Comparison of ENCODE assay signal across 24 cellular contexts in the genomic region with DNA sequence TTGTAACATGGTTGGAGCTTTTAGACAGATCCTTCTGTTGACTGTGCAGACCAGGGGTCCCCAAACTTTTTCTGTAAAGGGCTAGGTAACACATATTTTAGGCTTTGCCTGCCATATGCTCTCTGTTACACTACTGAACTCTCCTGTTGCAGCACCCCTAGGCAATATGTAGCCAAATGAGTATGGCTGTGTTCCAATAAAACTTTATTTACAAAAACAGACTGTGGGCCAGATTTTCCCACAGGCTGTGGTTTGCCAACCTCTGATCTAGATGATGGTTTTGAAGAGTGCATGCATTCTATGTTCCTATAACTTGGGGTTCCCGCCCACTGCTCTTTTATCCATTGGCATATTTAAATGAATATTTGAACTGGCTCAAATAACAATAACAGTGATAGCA.
"Had no signal": no experiment of that assay in that cellular context is flagged by ENCODE, and none has a peak within 500 bp of the region (broad histone marks: within the 10 kb centered on the region; RNA-seq: fewer than 3 reads in every experiment).

No MANE protein-coding gene starts in this region.

- H3K9me3 ChIP-seq: MG63 had no signal

- H3K36me3 ChIP-seq: MG63 had no signal

- H3K27me3 ChIP-seq: MG63 had no signal

- H3K4me3 ChIP-seq: MG63 had no signal

- DNase-seq: Karpas-422, Kasumi-1, MG63, MM.1S, MV-4-11, NCI-H1048, NCI-H1092 treated with DMSO at 0.1 percent for 48 hours, NCI-H1417 treated with DMSO at 0.1 percent for 48 hours, NCI-H1436, NCI-H1436 treated with DMSO at 0.1 percent for 48 hours, NCI-H146, NCI-H1694, NCI-H1694 treated with DMSO at 0.1 percent for 48 hours, NCI-H187, NCI-H187 treated with DMSO at 0.1 percent for 48 hours, NCI-H2029 treated with DMSO at 0.1 percent for 48 hours, NCI-H2081 treated with DMSO at 0.1 percent for 48 hours, NCI-H2107, NCI-H2171, NCI-H2171 treated with DMSO at 0.1 percent for 48 hours, NCI-H2227 treated with DMSO at 0.1 percent for 48 hours, NCI-H226, NCI-H510A, NCI-H524 had no signal
